Comparison of ENCODE assay signal across 31 cellular contexts in genomic region chr7:101225650-101226049, GRCh38. TPM values are rescaled to one million over a fixed set of nuclear protein-coding genes. Genes with fewer than 3 reads are reported as not detected.
"Had no signal": no experiment of that assay in that cellular context is flagged by ENCODE, and none has a peak within 500 bp of the region (broad histone marks: within the 10 kb centered on the region; RNA-seq: fewer than 3 reads in every experiment).

No MANE protein-coding gene starts in this region.

- H3K4me1 ChIP-seq: gastrocnemius medialis, lower lobe of right lung had no signal

- DNase-seq: dermis blood vessel endothelial cell; dorsolateral prefrontal cortex; effector CD4-positive, alpha-beta T cell; effector memory CD4-positive, alpha-beta T cell; erythroblast; esophagus squamous epithelium; foreskin fibroblast; foreskin melanocyte; gastrocnemius medialis; glutamatergic neuron; head of caudate nucleus; heart right ventricle; hippocampal formation; left cardiac atrium; left lung; left ventricle myocardium superior; lower lobe of right lung; mesenchymal stem cell; mucosa of descending colon; naive B cell had no signal

- H3K27me3 Mint-ChIP-seq: naive B cell had no signal

- ATAC-seq: esophagus mucosa, gastrocnemius medialis, heart right ventricle, left cardiac atrium, left lung, left ventricle myocardium superior, lower lobe of right lung, mucosa of descending colon had no signal

- H3K27me3 ChIP-seq: dorsolateral prefrontal cortex, esophagus squamous epithelium, gastrocnemius medialis, heart right ventricle, left lung had no signal

- H3K4me3 Mint-ChIP-seq: mesothelial cell of epicardium, naive B cell had no signal

- H3K4me1 Mint-ChIP-seq: mesothelial cell of epicardium had no signal

- H3K27ac ChIP-seq: coronary artery, epithelial cell of prostate, esophagus squamous epithelium, gastrocnemius medialis, heart right ventricle, left lung, lower lobe of right lung had no signal

- H3K4me3 ChIP-seq: coronary artery, dorsolateral prefrontal cortex, esophagus squamous epithelium, gastrocnemius medialis, heart right ventricle, left lung, lower lobe of right lung, mucosa of descending colon had no signal

- H3K27ac Mint-ChIP-seq: mesothelial cell of epicardium, naive B cell had no signal

- H3K9me3 ChIP-seq: esophagus squamous epithelium, gastrocnemius medialis, heart right ventricle, left lung, lower lobe of right lung, mucosa of descending colon had no signal

- H3K9me3 Mint-ChIP-seq: mesothelial cell of epicardium, naive B cell had no signal

RNA-seq across cellular contexts. Expression of gene MOGAT3, which starts 24.8 kb away (rescaled TPM):
- total RNA-seq: dermis blood vessel endothelial cell, esophagus mucosa, esophagus squamous epithelium, gastrocnemius medialis, glomerular endothelial cell, heart right ventricle, kidney epithelial cell, left cardiac atrium, left lung, left ventricle myocardium superior, lower leg skin, lower lobe of right lung, lung microvascular endothelial cell, mesenteric fat pad, mesothelial cell of epicardium, myocyte had no signal
- polyA plus RNA-seq: heart right ventricle, keratinocyte had no signal
